8 cellular contexts compared by ENCODE assay signal in genomic region chr4:78775278-78776030, GRCh38. TPM values are rescaled to one million over a fixed set of nuclear protein-coding genes. Genes with fewer than 3 reads are reported as not detected.
A peak's percentile ranks its signal among the peaks of the same experiment; 100 is the strongest.
DNase-seq lines count a peak whose midpoint lies in the region; ATAC-seq and TF ChIP-seq lines count a peak whose summit lies in the region.

No MANE protein-coding gene starts in this region.

- no peak for TF ChIP-seq CTCF in IMR-90 (conservative IDR thresholded peaks at IDR 0.05; ENCODE audit: low read depth, low read length)
- no peak for TF ChIP-seq CTCF in foreskin keratinocyte (conservative IDR thresholded peaks at IDR 0.05)
- no peak for TF ChIP-seq CTCF in neural progenitor cell (IDR thresholded peaks at IDR 0.05)

- in situ Hi-C loops in IMR-90 (cut with MboI; ENCODE audit: low sequenced_read_pairs), result loop anchor here (10.0 kb wide), 1 partner anchor 121 kb away; no protein-coding TSS in a partner anchor

- H3K14ac ChIP-seq in IMR-90 (replicated peaks; ENCODE audit: low read depth, low read length), result peak overlapping the region; percentile 100

- dilution Hi-C loops in IMR-90 (cut with HindIII; ENCODE audit: low sequenced_read_pairs, unreplicated experiment), result no loop called here

- TF ChIP-seq POLR2A in IMR-90 (IDR thresholded peaks at IDR 0.05; ENCODE audit: low read depth, low read length) (no peak), Raji (IDR thresholded peaks at IDR 0.05; ENCODE audit: insufficient read depth, low read depth, low read length) (peak; percentile 69)

- H4K91ac ChIP-seq in IMR-90 (ENCODE audit: insufficient read depth, low read depth, low read length), result peak overlapping the region; percentile 94

- 3% methylated on average over 6 of the region's 51 CpGs; no CpG with 5 or more reads in 1 of the 2 experiments for WGBS in IMR-90 (ENCODE audit: extremely low coverage in 2 of 2, insufficient read length in 1 of 2), 2 experiments

- H4K5ac ChIP-seq in IMR-90 (ENCODE audit: low read depth, low read length), result peak overlapping the region; percentile 98

- peak overlapping the region; percentile 100 for H3K23ac ChIP-seq in IMR-90 (ENCODE audit: low read depth, low read length)

- H3K9ac ChIP-seq in IMR-90 (ENCODE audit: low read depth, low read length), result peak overlapping the region; percentile 94
- peak overlapping the region; percentile 64 for H3K9ac ChIP-seq in neural progenitor cell
- peak overlapping the region; percentile 100 for H3K9ac ChIP-seq in stomach smooth muscle (ENCODE audit: low read length in 2 of 2)

- H3K27me3 ChIP-seq in IMR-90 (ENCODE audit: control insufficient read depth, insufficient read depth, low read length) (no peaks in the 10 kb centered on the region), foreskin keratinocyte (no peaks in the 10 kb centered on the region), neural progenitor cell (no peaks in the 10 kb centered on the region), stomach smooth muscle (ENCODE audit: control insufficient read depth in 1 of 2, insufficient read depth in 2 of 2, low read length in 2 of 2) (no peaks in the 10 kb centered on the region)

- H3K9me3 ChIP-seq in IMR-90 (ENCODE audit: control insufficient read depth, insufficient read depth, low read length), result no peaks in the 10 kb centered on the region
- no peaks in the 10 kb centered on the region for H3K9me3 ChIP-seq in neural progenitor cell (ENCODE audit: low read depth)
- H3K9me3 ChIP-seq in stomach smooth muscle (ENCODE audit: control insufficient read depth in 2 of 2, low read length in 2 of 2), result no peaks in the 10 kb centered on the region

- H3K4me3 Mint-ChIP-seq in neural progenitor cell, result peak overlapping the region; percentile 94

- H3K27ac Mint-ChIP-seq in neural progenitor cell, result peak overlapping the region; percentile 99

- peak overlapping the region; percentile 96 to 100 for H4K8ac ChIP-seq in IMR-90 (ENCODE audit: low read depth in 2 of 2, low read length in 2 of 2)

- H3K4me2 ChIP-seq in IMR-90 (ENCODE audit: low read depth, low read length) (peak overlapping the region; percentile 90), neural progenitor cell (peak overlapping the region; percentile 94)

- H3K27me3 Mint-ChIP-seq in neural progenitor cell (ENCODE audit: insufficient read depth, low read depth), result peaks cover 3% of the 10 kb centered on the region

- no peaks in the 10 kb centered on the region; the same call in 1 of the 2 replicates for H3K9me1 ChIP-seq in IMR-90 (ENCODE audit: insufficient read depth, low read length)

- H2BK5ac ChIP-seq in IMR-90 (ENCODE audit: low read depth, low read length, poor library complexity, severe bottlenecking), result peak overlapping the region; percentile 90

- ATAC-seq in GM21529 (IDR thresholded peaks at IDR 0.05; ENCODE audit: unreplicated experiment) (peak; percentile 50), IMR-90 (ENCODE audit: low read depth) (peak; percentile 79), foreskin keratinocyte (peak; percentile 64)

- peaks cover 38% of the 10 kb centered on the region for H3K79me2 ChIP-seq in neural progenitor cell (ENCODE audit: low read depth)

- H2AFZ ChIP-seq in IMR-90 (replicated peaks; ENCODE audit: low read length, poor library complexity) (peak overlapping the region; percentile 99), neural progenitor cell (replicated peaks) (peak overlapping the region; percentile 88)

- intact Hi-C loops in IMR-90 (cut with micrococcal nuclease), result loop anchor here (1.0 to 10.0 kb wide), 4 partner anchors 37 to 821 kb away; no protein-coding TSS in a partner anchor

- TSS peak; percentile 74 for BruUV-seq in IMR-90 (replicated peaks; lab: Mats Ljungman, UMichigan)

- H3K27ac ChIP-seq in IMR-90 (ENCODE audit: insufficient read depth, low read length) (peak overlapping the region; percentile 89), foreskin keratinocyte (peak overlapping the region; percentile 83), neural progenitor cell (peak overlapping the region; percentile 95), stomach smooth muscle (ENCODE audit: low read length) (peak overlapping the region; percentile 99)

- peak overlapping the region; percentile 100 for H3K56ac ChIP-seq in IMR-90 (ENCODE audit: extremely low read depth, insufficient read depth, low read length)

- POLR2A ChIA-PET in IMR-90 (lab: Charles Lee; ENCODE audit: unreplicated experiment), result interaction anchor here (0.7 kb wide), 2 partner anchors 108 to 148 kb away, joined by 8 to 29 read pairs; no protein-coding TSS in a partner anchor

- H2BK20ac ChIP-seq in IMR-90 (ENCODE audit: low read depth, low read length), result peak overlapping the region; percentile 87

- H2BK15ac ChIP-seq in IMR-90 (ENCODE audit: low read depth, low read length), result peak overlapping the region; percentile 96; the same call in 2 of the 3 replicates

- peak overlapping the region; percentile 91 for H2AK9ac ChIP-seq in IMR-90 (replicated peaks; ENCODE audit: low read depth, low read length, poor library complexity)

- H3K4me3 ChIP-seq in IMR-90 (ENCODE audit: insufficient read depth, low read depth, low read length), result peak overlapping the region; percentile 81
- peak overlapping the region; percentile 76 for H3K4me3 ChIP-seq in neural progenitor cell
- H3K4me3 ChIP-seq in stomach smooth muscle (ENCODE audit: low read length in 2 of 2), result peak overlapping the region; percentile 61 to 94

- no peaks in the 10 kb centered on the region for H3K36me3 ChIP-seq in IMR-90 (ENCODE audit: control insufficient read depth, insufficient read depth, low read length)
- H3K36me3 ChIP-seq in neural progenitor cell, result no peaks in the 10 kb centered on the region
- H3K36me3 ChIP-seq in stomach smooth muscle (ENCODE audit: control insufficient read depth in 2 of 2, insufficient read depth in 2 of 2, low read length in 2 of 2), result no peaks in the 10 kb centered on the region

- peaks cover 27% of the 10 kb centered on the region for H3F3A ChIP-seq in neural progenitor cell (ENCODE audit: low read depth)

- peak overlapping the region; percentile 96 for H2BK120ac ChIP-seq in IMR-90 (ENCODE audit: low read depth, low read length)

- H3K9me3 Mint-ChIP-seq in neural progenitor cell, result no peaks in the 10 kb centered on the region

- peaks cover 13% of the 10 kb centered on the region for H3K4me1 Mint-ChIP-seq in neural progenitor cell

- TF ChIP-seq RAD21 in IMR-90 (IDR thresholded peaks at IDR 0.05; ENCODE audit: low read length), result 0 out of 2 replicates have a peak, but pooled peaks have one; percentile 5

- H3K36me3 Mint-ChIP-seq in neural progenitor cell, result no peaks in the 10 kb centered on the region

- peaks cover 11 to 38% of the 10 kb centered on the region in 2 experiments; a peak in 3 of 4 replicates for H3K79me1 ChIP-seq in IMR-90 (ENCODE audit: low read depth in 1 of 2, low read length in 2 of 2)

- peak; percentile 49 for DNase-seq in DMS79 treated with DMSO at 0.1 percent for 48 hours (lab: John Stamatoyannopoulos, UW)
- peak; percentile 80 for DNase-seq in IMR-90
- DNase-seq in activated gamma-delta T cell treated with anti-CD3 and anti-CD28 coated beads, Interleukin-2, amount 50 U/mL, for 16 hours (ENCODE audit: low read depth), result peak; percentile 75
- DNase-seq in foreskin keratinocyte, result no peak
- peak; percentile 89 for DNase-seq in neural progenitor cell (ENCODE audit: low spot score)

- CTCF ChIA-PET in IMR-90 (lab: Yijun Ruan, JAX), result interaction anchor here (1.2 kb wide), 1 partner anchor 59 kb away, joined by 3 read pairs; no protein-coding TSS in a partner anchor

- H2AK5ac ChIP-seq in IMR-90 (ENCODE audit: low read depth, low read length), result peak overlapping the region; percentile 94

- H3K18ac ChIP-seq in IMR-90 (ENCODE audit: low read depth, low read length), result peak overlapping the region; percentile 96

- peak overlapping the region; percentile 100 for H3K4ac ChIP-seq in IMR-90 (ENCODE audit: low read depth, low read length)

- H4K20me1 ChIP-seq in IMR-90 (ENCODE audit: insufficient read depth, low read length) (peaks cover 28% of the 10 kb centered on the region; the same call in 1 of the 2 replicates), neural progenitor cell (ENCODE audit: low read depth) (peaks cover 32% of the 10 kb centered on the region)

- peaks cover 2% of the 10 kb centered on the region; the same call in 1 of the 2 replicates for H3K4me1 ChIP-seq in IMR-90 (ENCODE audit: control insufficient read depth, insufficient read depth, low read length)
- peaks cover 15% of the 10 kb centered on the region for H3K4me1 ChIP-seq in foreskin keratinocyte
- peaks cover 33% of the 10 kb centered on the region for H3K4me1 ChIP-seq in neural progenitor cell
- H3K4me1 ChIP-seq in stomach smooth muscle (ENCODE audit: control insufficient read depth, insufficient read depth, low read length), result no peaks in the 10 kb centered on the region

TF ChIP-seq in IMR-90, 13 proteins besides CTCF, POLR2A, EP300 and RAD21 (continues in another document):
- no peak for TF ChIP-seq CHD1 (IDR thresholded peaks at IDR 0.05; ENCODE audit: low read depth, low read length)
- 0 out of 2 replicates have a peak, but pooled peaks have one; percentile 15 for TF ChIP-seq ELK1 (IDR thresholded peaks at IDR 0.05; ENCODE audit: borderline replicate concordance, low read depth, low read length)
- TF ChIP-seq SMC3 (IDR thresholded peaks at IDR 0.05; ENCODE audit: low read depth, low read length), result no peak
- TF ChIP-seq NFE2L2 (IDR thresholded peaks at IDR 0.05; ENCODE audit: low read depth, low read length), result no peak
- peak; percentile 40; the same call in 1 of the 2 replicates for TF ChIP-seq MAZ (IDR thresholded peaks at IDR 0.05; ENCODE audit: borderline replicate concordance, low read depth, low read length)
- TF ChIP-seq BHLHE40 (IDR thresholded peaks at IDR 0.05; ENCODE audit: low read depth, low read length), result peak; percentile 67
- peak; percentile 71; the same call in 1 of the 2 replicates for TF ChIP-seq MXI1 (IDR thresholded peaks at IDR 0.05; ENCODE audit: borderline replicate concordance, low read depth, low read length)

RNA-seq across cellular contexts. Expression of gene BMP2K, which starts 0.7 kb away (rescaled TPM):
- 46.1 and 59.7 TPM in 2 replicates for total RNA-seq in IMR-90 (2012; rRNA removed)
- 14.3 and 15.8 TPM in 2 replicates for polyA plus RNA-seq in IMR-90 (2012; rRNA removed)
- polyA plus RNA-seq in IMR-90 (2012; cell fraction: cytosol; rRNA removed), result 3.6 and 3.8 TPM in 2 replicates
- 7.6 and 39.7 TPM in 2 replicates for polyA plus RNA-seq in IMR-90 (2012; cell fraction: nucleus; rRNA removed; ENCODE audit: low replicate concordance)
- 27.7 and 29.4 TPM in 2 replicates for total RNA-seq in foreskin keratinocyte
- 10.4 and 11.1 TPM in 2 replicates for polyA plus RNA-seq in foreskin keratinocyte
- total RNA-seq in neural progenitor cell (ENCODE audit: low replicate concordance), result 34.4 and 62.0 TPM in 2 replicates

Comparison
In these comparisons a context has a peak if more than half of its experiments do, and no peak if none do; other contexts are left out.
1. DNase-seq: peak in DMS79 treated with DMSO at 0.1 percent for 48 hours (single experiment), IMR-90 (single experiment), activated gamma-delta T cell treated with anti-CD3 and anti-CD28 coated beads, Interleukin-2, amount 50 U/mL, for 16 hours (single experiment) and neural progenitor cell (single experiment); none in foreskin keratinocyte (0 of 2).
2. Peak in every context shown above with its lines, with median percentiles within 50 percentile points of each other: ATAC-seq, H3K27ac ChIP-seq, H3K4me3 ChIP-seq and H3K9ac ChIP-seq.